In the genomic region with DNA sequence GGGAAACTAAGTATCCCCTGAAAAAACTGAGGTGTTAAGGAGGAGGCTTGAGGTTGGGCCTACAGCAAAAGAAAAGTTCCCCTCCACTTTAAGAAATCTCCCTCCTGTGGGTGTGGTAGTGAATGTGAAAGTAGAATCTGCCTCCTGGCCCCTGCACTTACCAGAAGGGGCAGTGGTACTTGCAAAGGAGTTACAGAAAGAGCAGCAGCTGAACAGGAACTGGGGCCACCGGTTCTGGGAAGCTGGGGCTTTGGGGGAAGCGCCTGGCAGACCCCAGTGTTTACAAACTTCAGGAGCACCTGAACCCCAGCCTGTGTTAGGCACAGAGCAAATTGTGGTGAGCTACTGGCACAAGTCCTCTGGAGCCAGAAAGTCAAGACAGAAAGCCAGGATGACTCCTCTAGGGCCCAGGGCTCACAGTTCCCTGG, we compare ENCODE assay signal across 8 cellular contexts.
DNase-seq lines count a peak whose midpoint lies in the region; ATAC-seq and TF ChIP-seq lines count a peak whose summit lies in the region.

No MANE protein-coding gene starts in this region.

- peak overlapping the region; percentile 53 to 93 (median 78) for H3K27ac Mint-ChIP-seq in naive B cell

- peak; percentile 11 for TF ChIP-seq CTCF in cardiac muscle cell (IDR thresholded peaks at IDR 0.05; ENCODE audit: low read depth, low read length)
- TF ChIP-seq CTCF in right atrium auricular region (IDR thresholded peaks at IDR 0.05) = no peak

- H3K9me3 ChIP-seq in cardiac muscle cell (ENCODE audit: low read depth) = no peaks in the 10 kb centered on the region
- H3K9me3 ChIP-seq in right atrium auricular region = no peaks in the 10 kb centered on the region
- no peaks in the 10 kb centered on the region for H3K9me3 ChIP-seq in SJCRH30 (replicated peaks)

- DNase-seq in cardiac muscle cell (ENCODE audit: low read depth in 1 of 2, low spot score in 1 of 2) (no peak), right atrium auricular region (ENCODE audit: low spot score) (no peak), naive B cell (peak; percentile 51), AML-193 (lab: John Stamatoyannopoulos, UW) (no peak), COLO829 (ENCODE audit: low spot score) (no peak), SJCRH30 (no peak)
- peak; percentile 65 for DNase-seq in activated CD8-positive, alpha-beta memory T cell treated with anti-CD3 and anti-CD28 coated beads, Interleukin-2, amount 50 U/mL, for 48 hours

- no peaks in the 10 kb centered on the region for H3K27me3 Mint-ChIP-seq in naive B cell

- H3K4me1 ChIP-seq in cardiac muscle cell (ENCODE audit: low read depth) (peaks cover 1% of the 10 kb centered on the region), right atrium auricular region (peaks cover 0 to 12% of the 10 kb centered on the region in 2 donors), SJCRH30 (no peaks in the 10 kb centered on the region)

- no peaks in the 10 kb centered on the region for H3K36me3 Mint-ChIP-seq in naive B cell

- H3K27ac ChIP-seq in cardiac muscle cell (no peak overlapping the region), right atrium auricular region (no peak overlapping the region), SJCRH30 (no peak overlapping the region)

- H3K4me3 ChIP-seq in cardiac muscle cell (no peak overlapping the region), right atrium auricular region (no peak overlapping the region), SJCRH30 (no peak overlapping the region)

- peaks cover 29 to 31% (median 29%) of the 10 kb centered on the region in 3 donors for H3K4me1 Mint-ChIP-seq in naive B cell

- no peaks in the 10 kb centered on the region for H3K27me3 ChIP-seq in cardiac muscle cell
- no peaks in the 10 kb centered on the region for H3K27me3 ChIP-seq in right atrium auricular region
- H3K27me3 ChIP-seq in SJCRH30 = no peaks in the 10 kb centered on the region

- peak overlapping the region in 6 of 8 donors; percentile 37 to 80 (median 58) for H3K4me3 Mint-ChIP-seq in naive B cell

- no peaks in the 10 kb centered on the region for H3K9me3 Mint-ChIP-seq in naive B cell

- H3K36me3 ChIP-seq in cardiac muscle cell = no peaks in the 10 kb centered on the region
- H3K36me3 ChIP-seq in right atrium auricular region = no peaks in the 10 kb centered on the region
- no peaks in the 10 kb centered on the region for H3K36me3 ChIP-seq in SJCRH30

- ATAC-seq in HG03139 (IDR thresholded peaks at IDR 0.05; ENCODE audit: unreplicated experiment) = peak; percentile 90
- peak; percentile 98 for ATAC-seq in naive B cell (ENCODE audit: low read depth in 2 of 2)

Comparison
In these comparisons a context has a peak if more than half of its experiments do, and no peak if none do; other contexts are left out.
1. DNase-seq: peak in activated CD8-positive, alpha-beta memory T cell treated with anti-CD3 and anti-CD28 coated beads, Interleukin-2, amount 50 U/mL, for 48 hours (single experiment) and naive B cell (single experiment); none in cardiac muscle cell (0 of 2), right atrium auricular region (single experiment), AML-193 (0 of 2), COLO829 (single experiment) and SJCRH30 (0 of 2).